In genomic region chr16:22313876-22314470, GRCh38 we compare ENCODE assay signal across 30 cellular contexts. TPM values are rescaled to one million over a fixed set of nuclear protein-coding genes. Genes with fewer than 3 reads are reported as not detected.
A peak's percentile ranks its signal among the peaks of the same experiment; 100 is the strongest.
DNase-seq lines count a peak whose midpoint lies in the region; ATAC-seq, FAIRE-seq and TF ChIP-seq lines count a peak whose summit lies in the region.
"Had no signal": no experiment of that assay in that cellular context is flagged by ENCODE, and none has a peak within 500 bp of the region (broad histone marks: within the 10 kb centered on the region; RNA-seq: fewer than 3 reads in every experiment).

No MANE protein-coding gene starts in this region.

- TF ChIP-seq CTCF in keratinocyte (optimal IDR thresholded peaks at IDR 0.05 in 1 of 3, IDR thresholded peaks at IDR 0.05 in 1 of 3, conservative IDR thresholded peaks at IDR 0.05 in 1 of 3; ENCODE audit: extremely low read depth in 1 of 3, insufficient read depth in 2 of 3, low read length in 3 of 3) = no peak
- TF ChIP-seq CTCF in testis (IDR thresholded peaks at IDR 0.05) = no peak
- no peak for TF ChIP-seq CTCF in GM13977 (IDR thresholded peaks at IDR 0.05; ENCODE audit: extremely low read depth, insufficient read depth, missing control alignments)
- no peak for TF ChIP-seq CTCF in hepatocyte (IDR thresholded peaks at IDR 0.05; ENCODE audit: poor library complexity)

- DNase-seq in activated naive CD8-positive, alpha-beta T cell treated with anti-CD3 and anti-CD28 coated beads, Interleukin-2, amount 50 U/mL, for 24 hours = no peak
- no peak for DNase-seq in activated naive CD8-positive, alpha-beta T cell treated with anti-CD3 and anti-CD28 coated beads for 36 hours
- DNase-seq in T-helper 17 cell (no peak), keratinocyte (ENCODE audit: low read depth, low spot score) (no peak), testis (peak; percentile 11), NCI-H2227 (lab: John Stamatoyannopoulos, UW; ENCODE audit: unreplicated experiment) (no peak), GM13977 (ENCODE audit: low spot score) (no peak), hepatocyte (ENCODE audit: low spot score) (no peak)
- DNase-seq: ACHN; activated CD4-positive, alpha-beta T cell treated with anti-CD3 and anti-CD28 coated beads for 4 hours; activated naive CD4-positive, alpha-beta T cell treated with anti-CD3 and anti-CD28 coated beads, Interleukin-2, amount 50 U/mL, for 16 hours; amygdala; hypothalamus; mesenchymal stem cell; NCI-H1417 treated with DMSO at 0.1 percent for 48 hours; NCI-H2081; NCI-H345; NCI-H748 treated with DMSO at 0.1 percent for 48 hours; SHP77 treated with DMSO at 0.1 percent for 48 hours; stimulated activated CD4-positive, alpha-beta T cell treated with anti-CD3 and anti-CD28 coated beads, Interleukin-2, amount 100 ng/mL, for 24 hours; stimulated activated CD8-positive, alpha-beta memory T cell treated with anti-CD3 and anti-CD28 coated beads, Interleukin-4, amount 100 ng/mL, for 48 hours; transverse colon had no signal

- H2AFZ ChIP-seq in keratinocyte (ENCODE audit: control insufficient read depth, low read length) (no peak overlapping the region), hepatocyte (no peak overlapping the region)
- H2AFZ ChIP-seq: neural progenitor cell, parathyroid adenoma had no signal

- H3K36me3 ChIP-seq in keratinocyte (ENCODE audit: control insufficient read depth in 2 of 2, extremely low read depth in 1 of 2, insufficient read depth in 2 of 2, low read length in 2 of 2) (peaks cover 35 to 52% of the 10 kb centered on the region in 2 experiments), testis (ENCODE audit: low read depth, missing control alignments) (no peaks in the 10 kb centered on the region), hepatocyte (replicated peaks; ENCODE audit: insufficient read depth, low read depth) (no peaks in the 10 kb centered on the region)
- H3K36me3 ChIP-seq: neural progenitor cell had no signal

- peak overlapping the region; percentile 22 for H3K27ac Mint-ChIP-seq in activated naive CD8-positive, alpha-beta T cell treated with anti-CD3 and anti-CD28 coated beads, Interleukin-2, amount 50 U/mL, for 24 hours
- no peak overlapping the region for H3K27ac Mint-ChIP-seq in activated naive CD8-positive, alpha-beta T cell treated with anti-CD3 and anti-CD28 coated beads for 36 hours
- peak overlapping the region; percentile 87 for H3K27ac Mint-ChIP-seq in T-helper 17 cell
- H3K27ac Mint-ChIP-seq: B cell; CD8-positive, alpha-beta T cell; neural progenitor cell; T-helper 2 cell treated with Interferon-gamma antibody and Interleukin-4, amounts not matched to agents 5 μg/mL and 100 μg/mL, for 36 hours had no signal

- H3K36me3 Mint-ChIP-seq in activated naive CD8-positive, alpha-beta T cell treated with anti-CD3 and anti-CD28 coated beads, Interleukin-2, amount 50 U/mL, for 24 hours (ENCODE audit: low read depth) = peaks cover 34% of the 10 kb centered on the region
- H3K36me3 Mint-ChIP-seq in activated naive CD8-positive, alpha-beta T cell treated with anti-CD3 and anti-CD28 coated beads for 36 hours = peaks cover 9% of the 10 kb centered on the region
- peaks cover 6% of the 10 kb centered on the region for H3K36me3 Mint-ChIP-seq in T-helper 17 cell (ENCODE audit: low read depth)

- H3K4me3 ChIP-seq in keratinocyte (ENCODE audit: control insufficient read depth in 2 of 3, extremely low read depth in 1 of 3, insufficient read depth in 2 of 3, low read depth in 1 of 3, low read length in 3 of 3) (no peak overlapping the region), testis (no peak overlapping the region), hepatocyte (no peak overlapping the region)
- H3K4me3 ChIP-seq: neural progenitor cell, smooth muscle cell, transverse colon had no signal

- peak overlapping the region; percentile 74 for H3K27ac ChIP-seq in keratinocyte (ENCODE audit: control insufficient read depth, insufficient read depth, low read length)
- no peak overlapping the region for H3K27ac ChIP-seq in testis
- no peak overlapping the region for H3K27ac ChIP-seq in hepatocyte
- H3K27ac ChIP-seq: neural progenitor cell, parathyroid adenoma, transverse colon had no signal

- intact Hi-C loops in testis (cut with DNase I; ENCODE audit: low total_unique reads) = no loop called here

- TF ChIP-seq POLR2A in testis (IDR thresholded peaks at IDR 0.05) = no peak

- H3K9me3 Mint-ChIP-seq in activated naive CD8-positive, alpha-beta T cell treated with anti-CD3 and anti-CD28 coated beads, Interleukin-2, amount 50 U/mL, for 24 hours = no peaks in the 10 kb centered on the region
- H3K9me3 Mint-ChIP-seq in activated naive CD8-positive, alpha-beta T cell treated with anti-CD3 and anti-CD28 coated beads for 36 hours = no peaks in the 10 kb centered on the region
- H3K9me3 Mint-ChIP-seq: CD8-positive, alpha-beta T cell; neural progenitor cell; T-helper 2 cell treated with Interferon-gamma antibody and Interleukin-4, amounts not matched to agents 5 μg/mL and 100 μg/mL, for 36 hours had no signal

- H3K4me1 ChIP-seq in keratinocyte (ENCODE audit: control insufficient read depth, extremely low read depth, insufficient read depth, low read length) (peaks cover 27% of the 10 kb centered on the region), testis (no peaks in the 10 kb centered on the region), hepatocyte (ENCODE audit: insufficient read depth) (no peaks in the 10 kb centered on the region)
- H3K4me1 ChIP-seq: neural progenitor cell, parathyroid adenoma, transverse colon had no signal

- no peaks in the 10 kb centered on the region for H3K9me1 ChIP-seq in keratinocyte (ENCODE audit: control insufficient read depth, extremely low read depth, insufficient read depth, low read length)

- H3K4me1 Mint-ChIP-seq in activated naive CD8-positive, alpha-beta T cell treated with anti-CD3 and anti-CD28 coated beads, Interleukin-2, amount 50 U/mL, for 24 hours = no peaks in the 10 kb centered on the region
- H3K4me1 Mint-ChIP-seq in activated naive CD8-positive, alpha-beta T cell treated with anti-CD3 and anti-CD28 coated beads for 36 hours = no peaks in the 10 kb centered on the region
- H3K4me1 Mint-ChIP-seq in T-helper 17 cell = peaks cover 5% of the 10 kb centered on the region
- H3K4me1 Mint-ChIP-seq: B cell, neural progenitor cell had no signal

- H4K20me1 ChIP-seq in keratinocyte (ENCODE audit: control insufficient read depth, extremely low read depth, insufficient read depth, low read length) = no peaks in the 10 kb centered on the region
- H4K20me1 ChIP-seq in hepatocyte (ENCODE audit: insufficient read depth, poor library complexity, severe bottlenecking) = no peaks in the 10 kb centered on the region

- WGBS in testis, 2 donors = 94% methylated on average over 10 of the region's 10 CpGs
- WGBS in hepatocyte (ENCODE audit: low lambda C conversion rate, missing lambda C conversion rate) = 95% methylated on average over 10 of the region's 10 CpGs

- dilution Hi-C loops in keratinocyte (cut with MboI; ENCODE audit: extremely low pct_ligation_motif_present, low sequenced_read_pairs) = no loop called here

- in situ Hi-C loops in GM13977 (cut with MboI; ENCODE audit: low pct_unique_long_range_greater_than_20kb, low sequenced_read_pairs, unreplicated experiment) = no loop called here

- no peak overlapping the region for H3K4me3 Mint-ChIP-seq in activated naive CD8-positive, alpha-beta T cell treated with anti-CD3 and anti-CD28 coated beads, Interleukin-2, amount 50 U/mL, for 24 hours
- no peak overlapping the region for H3K4me3 Mint-ChIP-seq in activated naive CD8-positive, alpha-beta T cell treated with anti-CD3 and anti-CD28 coated beads for 36 hours
- H3K4me3 Mint-ChIP-seq in T-helper 17 cell = peak overlapping the region; percentile 70
- H3K4me3 Mint-ChIP-seq: B cell; CD8-positive, alpha-beta T cell; neural progenitor cell; T-helper 2 cell treated with Interferon-gamma antibody and Interleukin-4, amounts not matched to agents 5 μg/mL and 100 μg/mL, for 36 hours had no signal

- H3K9me2 ChIP-seq in hepatocyte (replicated peaks; ENCODE audit: insufficient read depth) = no peaks in the 10 kb centered on the region

- ATAC-seq in activated naive CD8-positive, alpha-beta T cell treated with anti-CD3 and anti-CD28 coated beads, Interleukin-2, amount 50 U/mL, for 24 hours = no peak
- no peak for ATAC-seq in T-helper 17 cell
- ATAC-seq: CD8-positive, alpha-beta T cell had no signal

- H3K27me3 Mint-ChIP-seq in activated naive CD8-positive, alpha-beta T cell treated with anti-CD3 and anti-CD28 coated beads, Interleukin-2, amount 50 U/mL, for 24 hours = no peaks in the 10 kb centered on the region
- no peaks in the 10 kb centered on the region for H3K27me3 Mint-ChIP-seq in activated naive CD8-positive, alpha-beta T cell treated with anti-CD3 and anti-CD28 coated beads for 36 hours
- H3K27me3 Mint-ChIP-seq in T-helper 17 cell = no peaks in the 10 kb centered on the region
- H3K27me3 Mint-ChIP-seq: B cell had no signal

- H3K79me2 ChIP-seq in keratinocyte (ENCODE audit: control insufficient read depth, insufficient read depth, low read length) (no peaks in the 10 kb centered on the region), hepatocyte (no peaks in the 10 kb centered on the region)

- no peaks in the 10 kb centered on the region for H3K9me3 ChIP-seq in T-helper 17 cell (ENCODE audit: control insufficient read depth, low read length, poor library complexity, severe bottlenecking)
- no peaks in the 10 kb centered on the region for H3K9me3 ChIP-seq in keratinocyte (ENCODE audit: control insufficient read depth, low read depth, low read length)
- no peaks in the 10 kb centered on the region for H3K9me3 ChIP-seq in testis
- H3K9me3 ChIP-seq in hepatocyte (ENCODE audit: low read depth) = no peaks in the 10 kb centered on the region
- H3K9me3 ChIP-seq: transverse colon had no signal

- H3K4me2 ChIP-seq in keratinocyte (ENCODE audit: control insufficient read depth, extremely low read depth, insufficient read depth, low read depth, low read length) (peak overlapping the region; percentile 85), hepatocyte (no peak overlapping the region)
- H3K4me2 ChIP-seq: neural progenitor cell, smooth muscle cell had no signal

- FAIRE-seq in keratinocyte (lab: Jason Lieb, UNC) = no peak
- FAIRE-seq: endothelial cell of umbilical vein, H1 had no signal

- peak overlapping the region; percentile 64 for H3K9ac ChIP-seq in keratinocyte (ENCODE audit: control insufficient read depth, extremely low read depth, insufficient read depth, low read length)
- H3K9ac ChIP-seq: neural progenitor cell, parathyroid adenoma had no signal

- H3K27me3 ChIP-seq in keratinocyte (ENCODE audit: control insufficient read depth, extremely low read depth, insufficient read depth, low read length) = no peaks in the 10 kb centered on the region
- no peaks in the 10 kb centered on the region for H3K27me3 ChIP-seq in testis
- H3K27me3 ChIP-seq in hepatocyte = no peaks in the 10 kb centered on the region
- H3K27me3 ChIP-seq: neural progenitor cell, transverse colon had no signal

RNA-seq across cellular contexts. Expression of gene POLR3E, which starts 16.8 kb away (rescaled TPM):
- total RNA-seq in activated naive CD8-positive, alpha-beta T cell treated with anti-CD3 and anti-CD28 coated beads for 36 hours = 10 to 100 TPM; 94.3 to 95.8 TPM
- total RNA-seq in T-helper 17 cell (100 to 1,000 TPM; 159 to 219 TPM), testis (10 to 100 TPM; 61.7 to 76.2 TPM), hepatocyte (31.5 and 62.5 TPM in 2 replicates)
- polyA plus RNA-seq in keratinocyte (38.0 to 83.3 TPM (median 74.0 TPM) in 3 replicates), testis (ENCODE audit: insufficient read depth, low read depth, low replicate concordance) (59.4 TPM), hepatocyte (23.5 and 26.9 TPM in 2 replicates)
- polyA plus RNA-seq in keratinocyte (2011; ENCODE audit: low read depth) = 60.0 TPM
- 48.0 and 56.3 TPM in 2 replicates for polyA plus RNA-seq in keratinocyte (2011; cell fraction: cytosol; rRNA removed)
- polyA plus RNA-seq in keratinocyte (2011; cell fraction: nucleus; rRNA removed) = 74.8 and 87.1 TPM in 2 replicates
- 30.5 and 39.1 TPM in 2 replicates for polyA plus RNA-seq in keratinocyte (2012; ENCODE audit: low replicate concordance)
- 184 to 243 TPM (median 200 TPM) in 3 replicates for polyA minus RNA-seq in keratinocyte
- 57.2 TPM for polyA minus RNA-seq in keratinocyte (2011; cell fraction: cytosol; rRNA and poly(A)+ RNA removed)
- 60.6 and 72.9 TPM in 2 replicates for polyA minus RNA-seq in keratinocyte (2011; cell fraction: nucleus; rRNA and poly(A)+ RNA removed)
